22 cellular contexts compared by ENCODE assay signal in genomic region chrX:107420571-107420970, GRCh38. TPM values are rescaled to one million over a fixed set of nuclear protein-coding genes. Genes with fewer than 3 reads are reported as not detected.
"Had no signal": no experiment of that assay in that cellular context is flagged by ENCODE, and none has a peak within 500 bp of the region (broad histone marks: within the 10 kb centered on the region; RNA-seq: fewer than 3 reads in every experiment).

No MANE protein-coding gene starts in this region.

- H3K9me3 Mint-ChIP-seq: T-cell; T-helper 1 cell treated with Interleukin-12 subunit alpha and Interleukin-12 subunit beta and Interleukin-4 antibody, amounts not matched to agents 30 μg/mL and 1 μg/mL, for 36 hours had no signal

- H3K27ac Mint-ChIP-seq: T-cell; T-helper 1 cell treated with Interleukin-12 subunit alpha and Interleukin-12 subunit beta and Interleukin-4 antibody, amounts not matched to agents 30 μg/mL and 1 μg/mL, for 36 hours had no signal

- H3K4me1 Mint-ChIP-seq: T-cell had no signal

- H3K27ac ChIP-seq: RWPE1 had no signal

- H3K36me3 Mint-ChIP-seq: T-cell had no signal

- DNase-seq: IMR-90, Kasumi-1, KG1, MM.1S, NCI-H1092 treated with DMSO at 0.1 percent for 48 hours, NCI-H1436, NCI-H187, NCI-H2029, NCI-H2081 treated with DMSO at 0.1 percent for 48 hours, NCI-H226, NCI-H446, NCI-H510A, NCI-H524 treated with DMSO at 0.1 percent for 48 hours, NCI-H774, PC-3, SHP77, SK-N-SH, SW 1271, T-cell had no signal

- H3K9me3 ChIP-seq: SK-N-SH had no signal

- H3K9me2 ChIP-seq: SK-N-SH had no signal

- H3K4me3 Mint-ChIP-seq: T-cell; T-helper 1 cell treated with Interleukin-12 subunit alpha and Interleukin-12 subunit beta and Interleukin-4 antibody, amounts not matched to agents 30 μg/mL and 1 μg/mL, for 36 hours had no signal

- H3K4me2 ChIP-seq: SK-N-SH had no signal

RNA-seq across cellular contexts. Expression of gene FRMPD3, which starts 28.9 kb away (rescaled TPM):
- total RNA-seq: HepG2 had no signal
